Comparison of ENCODE assay signal across 26 cellular contexts in genomic region chr1:247295274-247295684, GRCh38. TPM values are rescaled to one million over a fixed set of nuclear protein-coding genes. Genes with fewer than 3 reads are reported as not detected.
DNase-seq lines count a peak whose midpoint lies in the region; ATAC-seq, FAIRE-seq and TF ChIP-seq lines count a peak whose summit lies in the region.
"Had no signal": no experiment of that assay in that cellular context is flagged by ENCODE, and none has a peak within 500 bp of the region (broad histone marks: within the 10 kb centered on the region; RNA-seq: fewer than 3 reads in every experiment).

No MANE protein-coding gene starts in this region.

- H3K27ac Mint-ChIP-seq in neural crest cell (ENCODE audit: unreplicated experiment) (no peak overlapping the region), chondrocyte (ENCODE audit: unreplicated experiment) (no peak overlapping the region)
- H3K27ac Mint-ChIP-seq: activated CD8-positive, alpha-beta T cell treated with anti-CD3 and anti-CD28 coated beads, Interleukin-2, amount 10 ng/mL, durations not matched to agents 7 days and 5 days had no signal

- H3K36me3 Mint-ChIP-seq in neural crest cell (ENCODE audit: low read depth) (peaks cover 7% of the 10 kb centered on the region), chondrocyte (ENCODE audit: low read depth) (peaks cover 12% of the 10 kb centered on the region)

- H3K4me3 ChIP-seq in fibroblast of the aortic adventitia (ENCODE audit: low read depth, low read length): no peak overlapping the region
- H3K4me3 ChIP-seq: esophagus squamous epithelium, heart right ventricle, right atrium auricular region had no signal

- H3K9me3 Mint-ChIP-seq in neural crest cell (no peaks in the 10 kb centered on the region), chondrocyte (ENCODE audit: low read depth) (no peaks in the 10 kb centered on the region)
- H3K9me3 Mint-ChIP-seq: stimulated activated naive B cell treated with anti-CD40 and anti-IgM and Interleukin-4, amounts not matched to agents 10 μg/mL and 1 μg/mL and 100 μg/mL, for 72 hours had no signal

- H3K4me3 Mint-ChIP-seq in neural crest cell: peak overlapping the region; percentile 6
- H3K4me3 Mint-ChIP-seq in chondrocyte (ENCODE audit: unreplicated experiment): no peak overlapping the region
- H3K4me3 Mint-ChIP-seq: activated CD8-positive, alpha-beta T cell treated with anti-CD3 and anti-CD28 coated beads, Interleukin-2, amount 10 ng/mL, durations not matched to agents 7 days and 5 days; stimulated activated naive B cell treated with anti-CD40 and anti-IgM and Interleukin-4, amounts not matched to agents 10 μg/mL and 1 μg/mL and 100 μg/mL, for 72 hours had no signal

- H3K4me1 Mint-ChIP-seq in neural crest cell: peaks cover 13% of the 10 kb centered on the region
- peaks cover 24% of the 10 kb centered on the region for H3K4me1 Mint-ChIP-seq in chondrocyte (ENCODE audit: low read depth)
- H3K4me1 Mint-ChIP-seq: stimulated activated naive B cell treated with anti-CD40 and anti-IgM and Interleukin-4, amounts not matched to agents 10 μg/mL and 1 μg/mL and 100 μg/mL, for 72 hours had no signal

- no peak for ATAC-seq in HG03135 (IDR thresholded peaks at IDR 0.05; ENCODE audit: unreplicated experiment)
- ATAC-seq: activated CD8-positive, alpha-beta T cell treated with anti-CD3 and anti-CD28 coated beads, Interleukin-2, amount 10 ng/mL, durations not matched to agents 7 days and 5 days; heart right ventricle; left colon; stimulated activated naive B cell treated with anti-CD40 and anti-IgM and Interleukin-4, amounts not matched to agents 10 μg/mL and 1 μg/mL and 100 μg/mL, for 72 hours had no signal

- H3K27me3 Mint-ChIP-seq in neural crest cell (ENCODE audit: low read depth): peaks cover 5% of the 10 kb centered on the region
- H3K27me3 Mint-ChIP-seq in chondrocyte (ENCODE audit: low read depth): no peaks in the 10 kb centered on the region
- H3K27me3 Mint-ChIP-seq: stimulated activated naive B cell treated with anti-CD40 and anti-IgM and Interleukin-4, amounts not matched to agents 10 μg/mL and 1 μg/mL and 100 μg/mL, for 72 hours had no signal

- DNase-seq in ELF-1 (ENCODE audit: low read depth, low spot score) (peak; percentile 73), NCI-H226 (peak; percentile 99), fibroblast of the aortic adventitia (ENCODE audit: low read depth) (peak; percentile 36), neural crest cell (ENCODE audit: low read depth, low spot score) (no peak), NCI-H187 (lab: John Stamatoyannopoulos, UW) (no peak), chondrocyte (ENCODE audit: low spot score) (no peak), frontal cortex (ENCODE audit: low spot score in 2 of 2) (no peak)
- DNase-seq: activated CD8-positive, alpha-beta T cell treated with anti-CD3 and anti-CD28 coated beads, Interleukin-2, amount 10 ng/mL, durations not matched to agents 7 days and 5 days; caudate nucleus; DND-41; effector CD8-positive, alpha-beta T cell; esophagus squamous epithelium; HCEC 1CT; heart right ventricle; left colon; NCI-H1092 treated with DMSO at 0.1 percent for 48 hours; NCI-H524 treated with DMSO at 0.1 percent for 48 hours; occipital lobe; SHP77; stimulated activated naive B cell treated with anti-CD40 and anti-IgM and Interleukin-4, amounts not matched to agents 10 μg/mL and 1 μg/mL and 100 μg/mL, for 72 hours; T-helper 1 cell; trophoblast cell; WERI-Rb-1 had no signal

- no peak for TF ChIP-seq CTCF in fibroblast of the aortic adventitia (IDR thresholded peaks at IDR 0.05; ENCODE audit: insufficient read depth, low read length)
- TF ChIP-seq CTCF in neural crest cell (conservative IDR thresholded peaks at IDR 0.05): no peak
- no peak for TF ChIP-seq CTCF in chondrocyte (IDR thresholded peaks at IDR 0.05)

- FAIRE-seq in frontal cortex (lab: Jason Lieb, UNC): no peak

RNA-seq across cellular contexts. Expression of gene ZNF496, which starts 36.4 kb away (rescaled TPM):
- total RNA-seq in fibroblast of the aortic adventitia (ENCODE audit: low replicate concordance) (21.3 and 60.7 TPM in 2 replicates), neural crest cell (64.2 and 65.5 TPM in 2 replicates), chondrocyte (25.0 to 30.0 TPM (median 27.9 TPM) in 3 replicates), frontal cortex (13.9 TPM)

RNA-seq across cellular contexts. Expression of gene VN1R5, which starts 39.4 kb away (rescaled TPM):
- total RNA-seq in fibroblast of the aortic adventitia (ENCODE audit: low replicate concordance): not detected in 2 replicates
- total RNA-seq in neural crest cell: not detected in 2 replicates
- total RNA-seq in chondrocyte: not detected in 3 replicates
- not detected for total RNA-seq in frontal cortex
- total RNA-seq: activated CD8-positive, alpha-beta T cell treated with anti-CD3 and anti-CD28 coated beads, Interleukin-2, amount 10 ng/mL, durations not matched to agents 7 days and 5 days; esophagus squamous epithelium; heart right ventricle; left colon; mucosa of gallbladder; occipital lobe; right atrium auricular region had no signal

Comparison
In these comparisons a context has a peak if more than half of its experiments do, and no peak if none do; other contexts are left out.
1. DNase-seq: peak in ELF-1 (single experiment), NCI-H226 (single experiment) and fibroblast of the aortic adventitia (single experiment); none in neural crest cell (single experiment), NCI-H187 (0 of 2), chondrocyte (single experiment) and frontal cortex (0 of 2).